ENCODE assay signal across 10 cellular contexts in genomic region chr12:89427508-89428156, GRCh38.
DNase-seq lines count a peak whose midpoint lies in the region; ATAC-seq, FAIRE-seq and TF ChIP-seq lines count a peak whose summit lies in the region.
"Had no signal": no experiment of that assay in that cellular context is flagged by ENCODE, and none has a peak within 500 bp of the region (broad histone marks: within the 10 kb centered on the region; RNA-seq: fewer than 3 reads in every experiment).

No MANE protein-coding gene starts in this region.

- DNase-seq in GM12892 (ENCODE audit: insufficient read length) (no peak), kidney tubule cell (ENCODE audit: low spot score) (no peak), body of pancreas (no peak), SW480 (ENCODE audit: low spot score) (no peak)
- DNase-seq in central memory CD8-positive, alpha-beta T cell (ENCODE audit: low spot score in 2 of 2), result no peak
- DNase-seq: substantia nigra had no signal

- no peaks in the 10 kb centered on the region for H3K4me1 ChIP-seq in body of pancreas

- ATAC-seq in GM21360 (IDR thresholded peaks at IDR 0.05; ENCODE audit: unreplicated experiment) (peak; percentile 94), HG03280 (IDR thresholded peaks at IDR 0.05; ENCODE audit: unreplicated experiment) (peak; percentile 96), body of pancreas (no peak), SK-N-SH treated with all-trans-retinoic acid at 6 μM for 48 hours (no peak)
- ATAC-seq in central memory CD8-positive, alpha-beta T cell (replicated peaks; ENCODE audit: extremely low read depth, poor library complexity, severe bottlenecking), result peak; percentile 86

- peaks cover 53% of the 10 kb centered on the region for H3K4me1 Mint-ChIP-seq in central memory CD8-positive, alpha-beta T cell

- peak overlapping the region; percentile 85 for H3K27ac Mint-ChIP-seq in central memory CD8-positive, alpha-beta T cell (ENCODE audit: low read depth)

- no peak overlapping the region for H3K27ac ChIP-seq in body of pancreas
- H3K27ac ChIP-seq: SJSA1 had no signal

- intact Hi-C loops in body of pancreas (cut with DNase I), result no loop called here

- FAIRE-seq in GM12892 (lab: Jason Lieb, UNC), result peak; percentile 14

- H3K4me3 ChIP-seq in body of pancreas, result no peak overlapping the region
- H3K4me3 ChIP-seq: SJSA1 had no signal

- TF ChIP-seq POLR2A in GM12892 (IDR thresholded peaks at IDR 0.05; ENCODE audit: low read depth, low read length) (no peak), body of pancreas (IDR thresholded peaks at IDR 0.05) (no peak)

- no peak for TF ChIP-seq CTCF in body of pancreas (IDR thresholded peaks at IDR 0.05)

- no peaks in the 10 kb centered on the region for H3K36me3 ChIP-seq in body of pancreas (replicated peaks in 1 of 2; ENCODE audit: insufficient read depth in 1 of 2, low read depth in 2 of 2)

- H3K4me3 Mint-ChIP-seq in central memory CD8-positive, alpha-beta T cell, result peak overlapping the region; percentile 53

- WGBS in body of pancreas, 2 donors, result 56 to 67% methylated on average over 3 of the region's 3 CpGs

- H3K9me3 ChIP-seq in body of pancreas, result no peaks in the 10 kb centered on the region
- H3K9me3 ChIP-seq: SJSA1 had no signal

- H3K27me3 Mint-ChIP-seq in central memory CD8-positive, alpha-beta T cell, result no peaks in the 10 kb centered on the region

- no peaks in the 10 kb centered on the region for H3K9me3 Mint-ChIP-seq in central memory CD8-positive, alpha-beta T cell

- H3K27me3 ChIP-seq in body of pancreas, result no peaks in the 10 kb centered on the region
- H3K27me3 ChIP-seq: SJSA1 had no signal

- peaks cover 10% of the 10 kb centered on the region for H3K36me3 Mint-ChIP-seq in central memory CD8-positive, alpha-beta T cell (ENCODE audit: insufficient read depth)

TF ChIP-seq in SK-N-SH treated with all-trans-retinoic acid at 6 μM for 48 hours, 23 proteins besides CTCF, POLR2A, EP300 and RAD21:
- TF ChIP-seq ZNF8 (CRISPR knock-in tag; IDR thresholded peaks at IDR 0.05) (no peak), ISL1 (CRISPR knock-in tag; IDR thresholded peaks at IDR 0.05) (no peak), ZFP3 (CRISPR knock-in tag; IDR thresholded peaks at IDR 0.05) (no peak), ZC3H10 (CRISPR knock-in tag; IDR thresholded peaks at IDR 0.05) (no peak), GLIS3 (CRISPR knock-in tag; IDR thresholded peaks at IDR 0.05) (no peak), PPARA (CRISPR knock-in tag; IDR thresholded peaks at IDR 0.05; ENCODE audit: borderline replicate concordance) (no peak), TCF4 (CRISPR knock-in tag; IDR thresholded peaks at IDR 0.05; ENCODE audit: borderline replicate concordance) (no peak), ZNF70 (CRISPR knock-in tag; IDR thresholded peaks at IDR 0.05) (no peak), TOX (CRISPR knock-in tag; IDR thresholded peaks at IDR 0.05; ENCODE audit: borderline replicate concordance) (no peak), CSDC2 (CRISPR knock-in tag; IDR thresholded peaks at IDR 0.05) (no peak), OSR1 (CRISPR knock-in tag; IDR thresholded peaks at IDR 0.05) (no peak), TSHZ2 (CRISPR knock-in tag; IDR thresholded peaks at IDR 0.05) (no peak), CREB5 (CRISPR knock-in tag; IDR thresholded peaks at IDR 0.05; ENCODE audit: low read depth) (no peak), BACH2 (CRISPR knock-in tag; IDR thresholded peaks at IDR 0.05; ENCODE audit: borderline replicate concordance) (no peak), ESRRG (CRISPR knock-in tag; IDR thresholded peaks at IDR 0.05) (no peak), ZFP30 (CRISPR knock-in tag; IDR thresholded peaks at IDR 0.05) (no peak)

Comparison
In these comparisons a context has a peak if more than half of its experiments do, and no peak if none do; other contexts are left out.
1. ATAC-seq: peak in GM21360 (single experiment), HG03280 (single experiment) and central memory CD8-positive, alpha-beta T cell (single experiment); none in body of pancreas (single experiment) and SK-N-SH treated with all-trans-retinoic acid at 6 μM for 48 hours (single experiment).